3 cellular contexts compared by ENCODE assay signal in genomic region chr13:27219611-27220010, GRCh38.
"Had no signal": no experiment of that assay in that cellular context is flagged by ENCODE, and none has a peak within 500 bp of the region (broad histone marks: within the 10 kb centered on the region; RNA-seq: fewer than 3 reads in every experiment).

No MANE protein-coding gene starts in this region.

- H3K4me3 ChIP-seq: K562 had no signal

- DNase-seq: IMR-90, KG1 had no signal
